ENCODE assay signal across 1 cellular context in genomic region chr5:142849880-142850279, GRCh38.
TF ChIP-seq lines count a peak whose summit lies in the region.

No MANE protein-coding gene starts in this region.

TF ChIP-seq in SK-N-SH treated with all-trans-retinoic acid at 6 μM for 48 hours, 23 proteins besides CTCF, POLR2A, EP300 and RAD21:
- TF ChIP-seq, protein P1, sequence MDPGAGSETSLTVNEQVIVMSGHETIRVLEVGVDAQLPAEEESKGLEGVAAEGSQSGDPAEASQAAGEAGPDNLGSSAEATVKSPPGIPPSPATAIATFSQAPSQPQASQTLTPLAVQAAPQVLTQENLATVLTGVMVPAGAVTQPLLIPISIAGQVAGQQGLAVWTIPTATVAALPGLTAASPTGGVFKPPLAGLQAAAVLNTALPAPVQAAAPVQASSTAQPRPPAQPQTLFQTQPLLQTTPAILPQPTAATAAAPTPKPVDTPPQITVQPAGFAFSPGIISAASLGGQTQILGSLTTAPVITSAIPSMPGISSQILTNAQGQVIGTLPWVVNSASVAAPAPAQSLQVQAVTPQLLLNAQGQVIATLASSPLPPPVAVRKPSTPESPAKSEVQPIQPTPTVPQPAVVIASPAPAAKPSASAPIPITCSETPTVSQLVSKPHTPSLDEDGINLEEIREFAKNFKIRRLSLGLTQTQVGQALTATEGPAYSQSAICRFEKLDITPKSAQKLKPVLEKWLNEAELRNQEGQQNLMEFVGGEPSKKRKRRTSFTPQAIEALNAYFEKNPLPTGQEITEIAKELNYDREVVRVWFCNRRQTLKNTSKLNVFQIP (CRISPR knock-in tag; IDR thresholded peaks at IDR 0.05; ENCODE audit: borderline replicate concordance, low read depth) = no peak
- TF ChIP-seq CSDC2 (CRISPR knock-in tag; IDR thresholded peaks at IDR 0.05) = no peak
- no peak for TF ChIP-seq CSRNP3 (CRISPR knock-in tag; IDR thresholded peaks at IDR 0.05)
- TF ChIP-seq ZC3H10 (CRISPR knock-in tag; IDR thresholded peaks at IDR 0.05) = no peak
- no peak for TF ChIP-seq GLIS3 (CRISPR knock-in tag; IDR thresholded peaks at IDR 0.05)
- TF ChIP-seq ZFP30 (CRISPR knock-in tag; IDR thresholded peaks at IDR 0.05) = no peak
- no peak for TF ChIP-seq ARNTL (CRISPR knock-in tag; IDR thresholded peaks at IDR 0.05; ENCODE audit: borderline replicate concordance, low read depth)
- TF ChIP-seq ISL1 (CRISPR knock-in tag; IDR thresholded peaks at IDR 0.05) = no peak
- TF ChIP-seq, protein P2, sequence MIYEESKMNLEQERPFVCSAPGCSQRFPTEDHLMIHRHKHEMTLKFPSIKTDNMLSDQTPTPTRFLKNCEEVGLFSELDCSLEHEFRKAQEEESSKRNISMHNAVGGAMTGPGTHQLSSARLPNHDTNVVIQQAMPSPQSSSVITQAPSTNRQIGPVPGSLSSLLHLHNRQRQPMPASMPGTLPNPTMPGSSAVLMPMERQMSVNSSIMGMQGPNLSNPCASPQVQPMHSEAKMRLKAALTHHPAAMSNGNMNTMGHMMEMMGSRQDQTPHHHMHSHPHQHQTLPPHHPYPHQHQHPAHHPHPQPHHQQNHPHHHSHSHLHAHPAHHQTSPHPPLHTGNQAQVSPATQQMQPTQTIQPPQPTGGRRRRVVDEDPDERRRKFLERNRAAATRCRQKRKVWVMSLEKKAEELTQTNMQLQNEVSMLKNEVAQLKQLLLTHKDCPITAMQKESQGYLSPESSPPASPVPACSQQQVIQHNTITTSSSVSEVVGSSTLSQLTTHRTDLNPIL (CRISPR knock-in tag; IDR thresholded peaks at IDR 0.05; ENCODE audit: low read depth) = no peak
- TF ChIP-seq TOX (CRISPR knock-in tag; IDR thresholded peaks at IDR 0.05; ENCODE audit: borderline replicate concordance) = no peak
- no peak for TF ChIP-seq ZFP3 (CRISPR knock-in tag; IDR thresholded peaks at IDR 0.05)
- TF ChIP-seq, protein P3, sequence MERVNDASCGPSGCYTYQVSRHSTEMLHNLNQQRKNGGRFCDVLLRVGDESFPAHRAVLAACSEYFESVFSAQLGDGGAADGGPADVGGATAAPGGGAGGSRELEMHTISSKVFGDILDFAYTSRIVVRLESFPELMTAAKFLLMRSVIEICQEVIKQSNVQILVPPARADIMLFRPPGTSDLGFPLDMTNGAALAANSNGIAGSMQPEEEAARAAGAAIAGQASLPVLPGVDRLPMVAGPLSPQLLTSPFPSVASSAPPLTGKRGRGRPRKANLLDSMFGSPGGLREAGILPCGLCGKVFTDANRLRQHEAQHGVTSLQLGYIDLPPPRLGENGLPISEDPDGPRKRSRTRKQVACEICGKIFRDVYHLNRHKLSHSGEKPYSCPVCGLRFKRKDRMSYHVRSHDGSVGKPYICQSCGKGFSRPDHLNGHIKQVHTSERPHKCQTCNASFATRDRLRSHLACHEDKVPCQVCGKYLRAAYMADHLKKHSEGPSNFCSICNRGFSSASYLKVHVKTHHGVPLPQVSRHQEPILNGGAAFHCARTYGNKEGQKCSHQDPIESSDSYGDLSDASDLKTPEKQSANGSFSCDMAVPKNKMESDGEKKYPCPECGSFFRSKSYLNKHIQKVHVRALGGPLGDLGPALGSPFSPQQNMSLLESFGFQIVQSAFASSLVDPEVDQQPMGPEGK (CRISPR knock-in tag; IDR thresholded peaks at IDR 0.05; ENCODE audit: borderline replicate concordance) = no peak
- no peak for TF ChIP-seq RARB (CRISPR knock-in tag; IDR thresholded peaks at IDR 0.05)
- no peak for TF ChIP-seq ZNF8 (CRISPR knock-in tag; IDR thresholded peaks at IDR 0.05)
- TF ChIP-seq SNAI2 (CRISPR knock-in tag; IDR thresholded peaks at IDR 0.05) = no peak
- no peak for TF ChIP-seq ESRRG (CRISPR knock-in tag; IDR thresholded peaks at IDR 0.05)
- TF ChIP-seq TCF4 (CRISPR knock-in tag; IDR thresholded peaks at IDR 0.05; ENCODE audit: borderline replicate concordance) = no peak
- TF ChIP-seq TSHZ2 (CRISPR knock-in tag; IDR thresholded peaks at IDR 0.05) = no peak
- no peak for TF ChIP-seq ZNF70 (CRISPR knock-in tag; IDR thresholded peaks at IDR 0.05)
- no peak for TF ChIP-seq OSR1 (CRISPR knock-in tag; IDR thresholded peaks at IDR 0.05)
